In the genomic region with DNA sequence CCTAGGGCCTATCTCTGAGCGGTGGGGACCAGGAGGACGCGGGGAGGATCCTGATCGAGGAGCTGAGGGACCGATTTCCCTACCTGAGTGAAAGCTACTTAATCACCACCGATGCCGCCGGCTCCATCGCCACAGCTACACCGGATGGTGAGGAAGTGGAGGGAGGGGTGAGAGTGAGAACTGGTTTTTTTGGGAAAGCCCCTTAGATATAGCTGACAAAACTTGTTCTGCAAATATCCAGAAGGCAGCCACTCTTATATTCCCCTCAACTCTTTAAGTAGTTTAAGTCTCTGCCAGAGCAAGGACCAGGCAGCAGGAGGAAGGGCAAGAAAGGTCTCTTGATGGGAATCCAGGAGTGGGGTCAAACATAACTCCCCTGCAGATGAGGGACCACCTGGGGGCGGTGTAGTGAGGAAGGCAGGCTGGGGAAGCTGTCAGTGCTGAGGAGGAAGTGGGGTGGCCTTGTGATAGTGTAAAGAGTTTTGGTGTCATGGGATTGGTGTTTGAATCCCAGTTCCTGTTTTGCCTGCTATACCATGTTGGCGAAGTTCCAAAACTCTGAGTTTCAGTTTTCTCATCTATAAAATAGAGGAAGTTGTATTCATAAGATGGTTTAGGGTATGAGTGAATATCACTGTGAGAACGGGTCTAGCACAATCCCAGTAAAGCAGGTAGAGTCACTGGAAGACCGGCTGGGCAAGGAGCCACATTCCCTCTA, we compare ENCODE assay signal across 8 cellular contexts. TPM values are rescaled to one million over a fixed set of nuclear protein-coding genes. Genes with fewer than 3 reads are reported as not detected.
DNase-seq lines count a peak whose midpoint lies in the region; ATAC-seq and TF ChIP-seq lines count a peak whose summit lies in the region.

No MANE protein-coding gene starts in this region.

- peak overlapping the region; percentile 72 for H3K4me3 Mint-ChIP-seq in natural killer cell

- WGBS in testis, 2 donors, result 84 to 87% methylated on average over 14 of the region's 14 CpGs

- H3K4me1 ChIP-seq in testis, result peaks cover 9% of the 10 kb centered on the region

- H3K27ac ChIP-seq in WERI-Rb-1 (no peak overlapping the region), testis (peak overlapping the region in 1 of 2 donors; percentile 14)

- intact Hi-C loops in natural killer cell (cut with micrococcal nuclease) (loop anchor here (2.0 kb wide), 1 partner anchor 59 kb away; a partner anchor contains a TSS), testis (cut with DNase I; ENCODE audit: low total_unique reads) (no loop called here)

- peaks cover 64 to 65% of the 10 kb centered on the region in 2 donors for H3K4me1 Mint-ChIP-seq in natural killer cell

- peak overlapping the region; percentile 98 to 99 for H3K27ac Mint-ChIP-seq in natural killer cell

- TF ChIP-seq POLR2A in GM18505 (IDR thresholded peaks at IDR 0.05; ENCODE audit: borderline replicate concordance, extremely low read depth, insufficient read depth, insufficient read length) (peak; percentile 23), testis (IDR thresholded peaks at IDR 0.05) (no peak)

- peaks cover 59% of the 10 kb centered on the region for H3K36me3 ChIP-seq in WERI-Rb-1
- H3K36me3 ChIP-seq in testis (ENCODE audit: low read depth, missing control alignments), result no peaks in the 10 kb centered on the region

- H3K9me3 ChIP-seq in WERI-Rb-1 (ENCODE audit: severe bottlenecking), result no peaks in the 10 kb centered on the region
- no peaks in the 10 kb centered on the region for H3K9me3 ChIP-seq in testis

- no peaks in the 10 kb centered on the region for H3K27me3 ChIP-seq in WERI-Rb-1 (ENCODE audit: insufficient read depth, low read depth, severe bottlenecking)
- H3K27me3 ChIP-seq in testis, result no peaks in the 10 kb centered on the region

- H3K4me3 ChIP-seq in WERI-Rb-1 (ENCODE audit: low read depth, low read length) (no peak overlapping the region), testis (no peak overlapping the region)

- ATAC-seq in GM18505 (IDR thresholded peaks at IDR 0.05; ENCODE audit: unreplicated experiment) (peak; percentile 38), HG02870 (IDR thresholded peaks at IDR 0.05; ENCODE audit: unreplicated experiment) (peak; percentile 37), natural killer cell (peak in 2 of 3 donors; percentile 6 to 33)

- H3K9me3 Mint-ChIP-seq in natural killer cell, result no peaks in the 10 kb centered on the region

- DNase-seq in SIG-M5 treated with dmso at 0.1 percent for 504 hours (lab: John Stamatoyannopoulos, UW; ENCODE audit: unreplicated experiment), result peak; percentile 97
- DNase-seq in activated naive CD4-positive, alpha-beta T cell treated with anti-CD3 and anti-CD28 coated beads, Interleukin-2, amount 50 U/mL, for 16 hours, result peak; percentile 60
- peak; percentile 25 for DNase-seq in natural killer cell
- DNase-seq in NCI-H2196 treated with DMSO at 0.1 percent for 48 hours (lab: John Stamatoyannopoulos, UW; ENCODE audit: unreplicated experiment), result no peak
- DNase-seq in WERI-Rb-1, result no peak
- DNase-seq in testis, result no peak

- no peaks in the 10 kb centered on the region for H3K36me3 Mint-ChIP-seq in natural killer cell

- no peak for TF ChIP-seq CTCF in natural killer cell (IDR thresholded peaks at IDR 0.05)
- TF ChIP-seq CTCF in WERI-Rb-1 (IDR thresholded peaks at IDR 0.05; ENCODE audit: low read depth, low read length), result no peak
- TF ChIP-seq CTCF in testis (IDR thresholded peaks at IDR 0.05), result no peak

- no peaks in the 10 kb centered on the region for H3K27me3 Mint-ChIP-seq in natural killer cell (ENCODE audit: low read depth in 2 of 2)

RNA-seq across cellular contexts. Expression of a gene that starts 3.4 kb away (rescaled TPM):
- total RNA-seq in natural killer cell, result 10 to 100 TPM; 67.3 to 93.6 (median 74.9) TPM
- 10 to 100 TPM; 77.5 to 87.5 TPM for total RNA-seq in testis
- 153 TPM for polyA plus RNA-seq in testis (ENCODE audit: insufficient read depth, low read depth, low replicate concordance)

RNA-seq across cellular contexts. Expression of a gene that starts 58.2 kb away (rescaled TPM):
- 10 to 100 TPM in 1 of 3 donors, 1 to 10 TPM in 2; 8.4 to 10.4 (median 8.7) TPM for total RNA-seq in natural killer cell
- total RNA-seq in testis, result 10 to 100 TPM; 10.7 to 14.6 TPM
- polyA plus RNA-seq in testis (ENCODE audit: insufficient read depth, low read depth, low replicate concordance), result 7.7 TPM

RNA-seq across cellular contexts. Expression of a gene that starts 58.6 kb away (rescaled TPM):
- 10 to 100 TPM; 27.9 to 34.2 (median 31.4) TPM for total RNA-seq in natural killer cell
- total RNA-seq in testis, result 10 to 100 TPM; 19.9 to 25.6 TPM
- polyA plus RNA-seq in testis (ENCODE audit: insufficient read depth, low read depth, low replicate concordance), result 6.4 TPM

Comparison
In these comparisons a context has a peak if more than half of its experiments do, and no peak if none do; other contexts are left out.
1. DNase-seq: peak in SIG-M5 treated with dmso at 0.1 percent for 504 hours (single experiment), activated naive CD4-positive, alpha-beta T cell treated with anti-CD3 and anti-CD28 coated beads, Interleukin-2, amount 50 U/mL, for 16 hours (single experiment) and natural killer cell (single experiment); none in NCI-H2196 treated with DMSO at 0.1 percent for 48 hours (single experiment), WERI-Rb-1 (single experiment) and testis (single experiment).
2. Peak in every context shown above with its lines, with median percentiles within 50 percentile points of each other: ATAC-seq.